Comparison of ENCODE assay signal across 29 cellular contexts in genomic region chr2:234701841-234702240, GRCh38.
"Had no signal": no experiment of that assay in that cellular context is flagged by ENCODE, and none has a peak within 500 bp of the region (broad histone marks: within the 10 kb centered on the region; RNA-seq: fewer than 3 reads in every experiment).

No MANE protein-coding gene starts in this region.

- H3K27ac ChIP-seq: adrenal gland, body of pancreas, brain microvascular endothelial cell, breast epithelium, WERI-Rb-1 had no signal

- H3K4me3 ChIP-seq: adrenal gland, body of pancreas, breast epithelium had no signal

- H3K4me1 ChIP-seq: adrenal gland, body of pancreas, breast epithelium had no signal

- DNase-seq: activated CD4-positive, alpha-beta memory T cell treated with anti-CD3 and anti-CD28 coated beads, Interleukin-2, amount 10 ng/mL, durations not matched to agents 7 days and 5 days; activated CD4-positive, alpha-beta T cell treated with anti-CD3 and anti-CD28 coated beads for 1 hour; activated CD4-positive, alpha-beta T cell treated with anti-CD3 and anti-CD28 coated beads for 36 hours; activated CD4-positive, alpha-beta T cell treated with anti-CD3 and anti-CD28 coated beads for 48 hours; activated CD4-positive, alpha-beta T cell treated with anti-CD3 and anti-CD28 coated beads, Interleukin-2, amount 10 ng/mL, durations not matched to agents 7 days and 5 days; activated CD4-positive, alpha-beta T cell treated with anti-CD3 and anti-CD28 coated beads, Interleukin-2, amount 50 U/mL, for 48 hours; activated CD4-positive, CD25-positive, alpha-beta regulatory T cell; activated CD8-positive, alpha-beta memory T cell treated with anti-CD3 and anti-CD28 coated beads for 24 hours; activated CD8-positive, alpha-beta memory T cell treated with anti-CD3 and anti-CD28 coated beads, Interleukin-2, amount 50 U/mL, for 48 hours; activated CD8-positive, alpha-beta T cell treated with anti-CD3 and anti-CD28 coated beads, Interleukin-2, amount 10 ng/mL, durations not matched to agents 7 days and 5 days; activated effector memory CD4-positive, alpha-beta T cell treated with anti-CD3 and anti-CD28 coated beads, Interleukin-2, amount 50 U/mL, for 16 hours; activated naive CD4-positive, alpha-beta T cell treated with anti-CD3 and anti-CD28 coated beads for 36 hours; activated naive CD4-positive, alpha-beta T cell treated with anti-CD3 and anti-CD28 coated beads, Interleukin-2, amount 50 U/mL, for 16 hours; activated naive CD8-positive, alpha-beta T cell treated with anti-CD3 and anti-CD28 coated beads for 36 hours; activated T-cell treated with anti-CD3 and anti-CD28 coated beads, Interleukin-2, amount 50 U/mL, for 1 hour; activated T-cell treated with anti-CD3 and anti-CD28 coated beads, Interleukin-2, amount 50 U/mL, for 4 hours; activated T-cell treated with anti-CD3 and anti-CD28 coated beads, Interleukin-2, amount 50 U/mL, for 72 hours; adrenal gland; amniotic stem cell; aorta; body of pancreas; brain microvascular endothelial cell; central memory CD4-positive, alpha-beta T cell; SW 1271; T-helper 1 cell; T-helper 2 cell; T-helper 9 cell; WERI-Rb-1 had no signal

- H3K27me3 ChIP-seq: adrenal gland, body of pancreas, brain microvascular endothelial cell, breast epithelium had no signal

- H3K36me3 ChIP-seq: adrenal gland, brain microvascular endothelial cell, breast epithelium, WERI-Rb-1 had no signal
